Comparison of ENCODE assay signal across 13 cellular contexts in the genomic region with DNA sequence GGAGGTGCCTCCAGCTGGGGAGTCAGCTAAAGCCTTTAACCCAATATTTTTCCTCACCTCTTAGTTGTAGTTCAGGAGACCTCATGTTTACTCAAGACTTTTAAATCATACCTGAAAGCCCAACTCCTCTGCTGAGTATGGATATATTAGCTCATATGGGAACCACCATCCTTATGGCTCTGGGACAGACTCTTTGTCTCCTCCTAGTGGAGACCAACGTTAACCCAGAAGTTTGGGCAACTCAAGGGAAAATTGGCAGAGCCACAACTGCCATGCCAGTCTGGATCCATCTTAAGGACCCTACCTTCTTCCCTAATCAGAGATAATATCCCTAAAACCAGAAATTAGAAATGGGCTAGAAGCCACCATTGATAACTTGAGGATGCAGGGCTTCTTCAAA.
DNase-seq lines count a peak whose midpoint lies in the region; FAIRE-seq and TF ChIP-seq lines count a peak whose summit lies in the region.
"Had no signal": no experiment of that assay in that cellular context is flagged by ENCODE, and none has a peak within 500 bp of the region (broad histone marks: within the 10 kb centered on the region; RNA-seq: fewer than 3 reads in every experiment).

No MANE protein-coding gene starts in this region.

- peak; percentile 35 for FAIRE-seq in endothelial cell of umbilical vein (lab: Jason Lieb, UNC)

- H3K27ac ChIP-seq in endothelial cell of umbilical vein (ENCODE audit: insufficient read depth, low read depth, low read length) (no peak overlapping the region), left ventricle myocardium inferior (replicated peaks) (no peak overlapping the region)
- H3K27ac ChIP-seq: thyroid gland had no signal

- in situ Hi-C loops in ACHN (cut with HindIII; ENCODE audit: low pct_ligation_motif_present, low pct_unique_long_range_greater_than_20kb, low sequenced_read_pairs), result no loop called here

- TF ChIP-seq POLR2A in endothelial cell of umbilical vein (IDR thresholded peaks at IDR 0.05; ENCODE audit: low read depth, low read length), result no peak

- no peak overlapping the region for H2AFZ ChIP-seq in endothelial cell of umbilical vein (ENCODE audit: low read depth, low read length)

- POLR2A ChIA-PET in endothelial cell of umbilical vein (lab: Charles Lee), result no interaction called here

- H3K36me3 ChIP-seq in endothelial cell of umbilical vein (ENCODE audit: control insufficient read depth in 2 of 2, extremely low read depth in 1 of 2, insufficient read depth in 2 of 2, low read length in 2 of 2), result no peaks in the 10 kb centered on the region
- no peaks in the 10 kb centered on the region for H3K36me3 ChIP-seq in left ventricle myocardium inferior
- H3K36me3 ChIP-seq: thyroid gland had no signal

- intact Hi-C loops in endothelial cell of umbilical vein (cut with micrococcal nuclease), result loop anchor here (1.0 kb wide), 2 partner anchors 225 to 865 kb away; no protein-coding TSS in a partner anchor
- intact Hi-C loops in left ventricle myocardium inferior (cut with micrococcal nuclease), result no loop called here

- no peak overlapping the region for H3K9ac ChIP-seq in endothelial cell of umbilical vein (replicated peaks; ENCODE audit: extremely low read depth, insufficient read depth, low read length)

- H3K4me1 ChIP-seq in endothelial cell of umbilical vein (ENCODE audit: control insufficient read depth, extremely low read depth, insufficient read depth, low read length) (no peaks in the 10 kb centered on the region), left ventricle myocardium inferior (no peaks in the 10 kb centered on the region)
- H3K4me1 ChIP-seq: thyroid gland had no signal

- TF ChIP-seq CTCF in GM12864 (IDR thresholded peaks at IDR 0.05; ENCODE audit: low read depth, low read length, missing control alignments), result peak; percentile 62
- TF ChIP-seq CTCF in LNCAP (IDR thresholded peaks at IDR 0.05), result peak; percentile 45; the same call in 1 of the 2 replicates
- peak; percentile 47 to 49 for TF ChIP-seq CTCF in endothelial cell of umbilical vein (IDR thresholded peaks at IDR 0.05; ENCODE audit: extremely low read depth in 1 of 2, insufficient read depth in 1 of 2, low read depth in 1 of 2, low read length in 2 of 2)
- TF ChIP-seq CTCF in left ventricle myocardium inferior (IDR thresholded peaks at IDR 0.05; ENCODE audit: borderline replicate concordance), result no peak

- DNase-seq in ACHN, result peak; percentile 53
- DNase-seq in GM12864 (ENCODE audit: low read depth), result no peak
- DNase-seq in endothelial cell of umbilical vein (ENCODE audit: low read depth, low spot score), result peak; percentile 13
- DNase-seq in activated effector memory CD4-positive, alpha-beta T cell treated with anti-CD3 and anti-CD28 coated beads, Interleukin-2, amount 50 U/mL, for 16 hours, result no peak
- no peak for DNase-seq in left ventricle myocardium inferior
- DNase-seq in NCI-H1694 treated with DMSO at 0.1 percent for 48 hours (lab: John Stamatoyannopoulos, UW), result no peak
- no peak for DNase-seq in NK-92 (lab: John Stamatoyannopoulos, UW; ENCODE audit: unreplicated experiment)
- DNase-seq: central memory CD4-positive, alpha-beta T cell; head of caudate nucleus; NCI-H1417; stimulated activated CD4-positive, alpha-beta T cell treated with anti-CD3 and anti-CD28 coated beads, Interleukin-4, amount 100 ng/mL, for 1 hour; thyroid gland had no signal

- dilution Hi-C loops in endothelial cell of umbilical vein (cut with MboI; ENCODE audit: extremely low pct_ligation_motif_present, low sequenced_read_pairs), result no loop called here

- H3K27me3 ChIP-seq in endothelial cell of umbilical vein (ENCODE audit: control insufficient read depth in 2 of 2, insufficient read depth in 2 of 2, low read length in 2 of 2) (peaks cover 4% of the 10 kb centered on the region in 2 experiments), left ventricle myocardium inferior (ENCODE audit: low read depth) (no peaks in the 10 kb centered on the region)
- H3K27me3 ChIP-seq: thyroid gland had no signal

- no TSS peak for BruUV-seq in endothelial cell of umbilical vein (replicated peaks; lab: Mats Ljungman, UMichigan)

- no peak overlapping the region for H3K4me3 ChIP-seq in GM12864 (ENCODE audit: low read depth, low read length)
- H3K4me3 ChIP-seq in endothelial cell of umbilical vein (replicated peaks in 1 of 3; ENCODE audit: insufficient read depth in 1 of 3, low read depth in 1 of 3, low read length in 3 of 3), result no peak overlapping the region
- H3K4me3 ChIP-seq in left ventricle myocardium inferior, result no peak overlapping the region
- H3K4me3 ChIP-seq: thyroid gland had no signal

- no peak overlapping the region for H3K4me2 ChIP-seq in endothelial cell of umbilical vein (ENCODE audit: insufficient read depth, low read length)

- no peaks in the 10 kb centered on the region for H4K20me1 ChIP-seq in endothelial cell of umbilical vein (replicated peaks; ENCODE audit: control insufficient read depth, extremely low read depth, insufficient read depth, low read length)

- H3K9me3 ChIP-seq in endothelial cell of umbilical vein (replicated peaks; ENCODE audit: control insufficient read depth, insufficient read depth, low read length), result no peaks in the 10 kb centered on the region
- H3K9me3 ChIP-seq in left ventricle myocardium inferior (replicated peaks), result peaks cover 28% of the 10 kb centered on the region
- H3K9me3 ChIP-seq: thyroid gland had no signal

- H3K79me2 ChIP-seq in endothelial cell of umbilical vein (ENCODE audit: control insufficient read depth, insufficient read depth, low read length), result no peaks in the 10 kb centered on the region

- H3K9me1 ChIP-seq in endothelial cell of umbilical vein (replicated peaks; ENCODE audit: control insufficient read depth, extremely low read depth, insufficient read depth, low read length), result no peaks in the 10 kb centered on the region

- CTCF ChIA-PET in endothelial cell of umbilical vein (lab: Charles Lee), result interaction anchor here (0.8 to 2.2 kb wide), 18 partner anchors 9 to 916 kb away, joined by 3 to 15 read pairs (median 4); partner anchors contain the start of genes THSD7A and TMEM106B

TF ChIP-seq in endothelial cell of umbilical vein, 7 proteins besides CTCF, POLR2A, EP300 and RAD21:
- TF ChIP-seq POLR2AphosphoS5 (IDR thresholded peaks at IDR 0.05; ENCODE audit: insufficient read depth, low read depth, low read length), result no peak
- TF ChIP-seq FOS (IDR thresholded peaks at IDR 0.05; ENCODE audit: borderline replicate concordance, insufficient read depth, low read length), result no peak
- TF ChIP-seq MAX (IDR thresholded peaks at IDR 0.05; ENCODE audit: insufficient read depth, insufficient read length), result no peak
- TF ChIP-seq JUN (IDR thresholded peaks at IDR 0.05; ENCODE audit: borderline replicate concordance, insufficient read depth, insufficient read length, low read depth), result no peak
- TF ChIP-seq MYC (IDR thresholded peaks at IDR 0.05; ENCODE audit: low read depth, low read length), result no peak
- TF ChIP-seq EZH2 (IDR thresholded peaks at IDR 0.05; ENCODE audit: borderline replicate concordance, low read depth, low read length, severe bottlenecking), result no peak
- no peak for TF ChIP-seq GATA2 (IDR thresholded peaks at IDR 0.05; ENCODE audit: insufficient read depth, insufficient read length, low read depth, low read length)

Comparison
In these comparisons a context has a peak if more than half of its experiments do, and no peak if none do; other contexts are left out.
1. DNase-seq: peak in ACHN (single experiment) and endothelial cell of umbilical vein (single experiment); none in GM12864 (single experiment), activated effector memory CD4-positive, alpha-beta T cell treated with anti-CD3 and anti-CD28 coated beads, Interleukin-2, amount 50 U/mL, for 16 hours (single experiment), left ventricle myocardium inferior (single experiment), NCI-H1694 treated with DMSO at 0.1 percent for 48 hours (single experiment) and NK-92 (single experiment).